ENCODE assay signal across 8 cellular contexts in genomic region chr17:82095777-82096708, GRCh38. TPM values are rescaled to one million over a fixed set of nuclear protein-coding genes. Genes with fewer than 3 reads are reported as not detected.
A peak's percentile ranks its signal among the peaks of the same experiment; 100 is the strongest.
DNase-seq lines count a peak whose midpoint lies in the region; ATAC-seq, FAIRE-seq and TF ChIP-seq lines count a peak whose summit lies in the region.

No MANE protein-coding gene starts in this region.

- H3K36me3 ChIP-seq in PC-9 (ENCODE audit: low read depth), result no peaks in the 10 kb centered on the region
- H3K36me3 ChIP-seq in endothelial cell of umbilical vein (ENCODE audit: control insufficient read depth in 2 of 2, extremely low read depth in 1 of 2, insufficient read depth in 2 of 2, low read length in 2 of 2), result peaks cover 26 to 31% of the 10 kb centered on the region in 2 experiments
- no peaks in the 10 kb centered on the region for H3K36me3 ChIP-seq in ovary

- peaks cover 37% of the 10 kb centered on the region for H4K20me1 ChIP-seq in PC-9 (ENCODE audit: insufficient read depth)
- no peaks in the 10 kb centered on the region for H4K20me1 ChIP-seq in endothelial cell of umbilical vein (replicated peaks; ENCODE audit: control insufficient read depth, extremely low read depth, insufficient read depth, low read length)

- peaks cover 21% of the 10 kb centered on the region for H3K4me1 ChIP-seq in PC-9 (replicated peaks; ENCODE audit: insufficient read depth)
- peaks cover 20% of the 10 kb centered on the region for H3K4me1 ChIP-seq in endothelial cell of umbilical vein (ENCODE audit: control insufficient read depth, extremely low read depth, insufficient read depth, low read length)
- H3K4me1 ChIP-seq in ovary (ENCODE audit: insufficient read depth), result peaks cover 8% of the 10 kb centered on the region

- H3K9ac ChIP-seq in endothelial cell of umbilical vein (replicated peaks; ENCODE audit: extremely low read depth, insufficient read depth, low read length), result peak overlapping the region; percentile 81

- H3K4me2 ChIP-seq in PC-9 (peak overlapping the region; percentile 91), endothelial cell of umbilical vein (ENCODE audit: insufficient read depth, low read length) (peak overlapping the region; percentile 26)

- TF ChIP-seq POLR2A in endothelial cell of umbilical vein (IDR thresholded peaks at IDR 0.05; ENCODE audit: low read depth, low read length), result no peak
- no peak for TF ChIP-seq POLR2A in ovary (IDR thresholded peaks at IDR 0.05)

- no peak for FAIRE-seq in endothelial cell of umbilical vein (lab: Jason Lieb, UNC)

- POLR2A ChIA-PET in PC-9 (lab: Charles Lee; ENCODE audit: unreplicated experiment), result interaction anchor here (0.6 to 1.1 kb wide), 2 partner anchors 11 to 22 kb away, joined by 5 to 10 read pairs; no protein-coding TSS in a partner anchor
- POLR2A ChIA-PET in endothelial cell of umbilical vein (lab: Charles Lee), result no interaction called here

- peaks cover 16% of the 10 kb centered on the region for H3F3A ChIP-seq in PC-9 (ENCODE audit: insufficient read depth, low read depth)

- no peaks in the 10 kb centered on the region for H3K9me3 ChIP-seq in PC-9 (ENCODE audit: insufficient read depth, low read depth)
- no peaks in the 10 kb centered on the region for H3K9me3 ChIP-seq in endothelial cell of umbilical vein (replicated peaks; ENCODE audit: control insufficient read depth, insufficient read depth, low read length)
- H3K9me3 ChIP-seq in ovary, result no peaks in the 10 kb centered on the region

- 83 to 89% (median 84%) methylated on average over 27 to 35 of the region's 35 CpGs for WGBS in ovary, 3 donors

- H3K79me2 ChIP-seq in PC-9 (ENCODE audit: low read depth), result peaks cover 49% of the 10 kb centered on the region
- peaks cover 55% of the 10 kb centered on the region for H3K79me2 ChIP-seq in endothelial cell of umbilical vein (ENCODE audit: control insufficient read depth, insufficient read depth, low read length)

- ATAC-seq in GM21825 (IDR thresholded peaks at IDR 0.05; ENCODE audit: unreplicated experiment) (no peak), HG03520 (IDR thresholded peaks at IDR 0.05; ENCODE audit: unreplicated experiment) (no peak)

- dilution Hi-C loops in endothelial cell of umbilical vein (cut with MboI; ENCODE audit: extremely low pct_ligation_motif_present, low sequenced_read_pairs), result no loop called here

- intact Hi-C loops in PC-9 (cut with micrococcal nuclease; ENCODE audit: unreplicated experiment), result loop anchor here (5.0 kb wide), 1 partner anchor 59 kb away; the partner anchor contains the start of gene DCXR
- intact Hi-C loops in endothelial cell of umbilical vein (cut with micrococcal nuclease), result loop anchor here (5.0 kb wide), 2 partner anchors 119 to 131 kb away; partner anchors contain the start of genes ASPSCR1 and SLC16A3
- intact Hi-C loops in ovary (cut with DNase I), result no loop called here

- TF ChIP-seq CTCF in PC-9 (conservative IDR thresholded peaks at IDR 0.05) (no peak), endothelial cell of umbilical vein (IDR thresholded peaks at IDR 0.05; ENCODE audit: extremely low read depth in 1 of 2, insufficient read depth in 1 of 2, low read depth in 1 of 2, low read length in 2 of 2) (no peak), ovary (IDR thresholded peaks at IDR 0.05) (no peak)

- no peaks in the 10 kb centered on the region for H3K9me2 ChIP-seq in PC-9 (ENCODE audit: insufficient read depth)

- in situ Hi-C loops in G401 (cut with HindIII; ENCODE audit: low sequenced_read_pairs), result no loop called here

- H3K4me3 ChIP-seq in PC-9 (peak overlapping the region; percentile 67), endothelial cell of umbilical vein (replicated peaks in 1 of 3; ENCODE audit: insufficient read depth in 1 of 3, low read depth in 1 of 3, low read length in 3 of 3) (peak overlapping the region in 2 of 3 experiments; percentile 8 to 78), ovary (no peak overlapping the region)

- H3K27ac ChIP-seq in PC-9 (no peak overlapping the region), endothelial cell of umbilical vein (ENCODE audit: insufficient read depth, low read depth, low read length) (no peak overlapping the region), ovary (no peak overlapping the region)

- BruUV-seq in PC-9 (replicated peaks; lab: Mats Ljungman, UMichigan) (no TSS peak), endothelial cell of umbilical vein (replicated peaks; lab: Mats Ljungman, UMichigan) (no TSS peak)

- no peak for TF ChIP-seq EP300 in ovary (IDR thresholded peaks at IDR 0.05)

- DNase-seq in G401 (ENCODE audit: low spot score) (peak; percentile 42), PC-9 (peak; percentile 52 to 59), endothelial cell of umbilical vein (ENCODE audit: low read depth, low spot score) (no peak), ovary (peak; percentile 16 to 49 (median 36)), cerebellar cortex (ENCODE audit: low spot score) (no peak), SKM-1 treated with dmso at 0.1 percent for 144 hours (lab: John Stamatoyannopoulos, UW; ENCODE audit: unreplicated experiment) (no peak)

- CTCF ChIA-PET in PC-9 (lab: Charles Lee), result interaction anchor here (0.5 kb wide), 1 partner anchor 11 kb away, joined by 3 read pairs; no protein-coding TSS in a partner anchor
- CTCF ChIA-PET in endothelial cell of umbilical vein (lab: Charles Lee), result interaction anchor here (0.8 to 1.2 kb wide), 3 partner anchors 56 to 65 kb away, joined by 3 to 6 read pairs (median 4); partner anchors contain the start of gene DCXR

- no peak overlapping the region for H2AFZ ChIP-seq in PC-9
- H2AFZ ChIP-seq in endothelial cell of umbilical vein (ENCODE audit: low read depth, low read length), result no peak overlapping the region

- H3K27me3 ChIP-seq in PC-9 (ENCODE audit: insufficient read depth, low read depth) (no peaks in the 10 kb centered on the region), endothelial cell of umbilical vein (ENCODE audit: control insufficient read depth in 2 of 2, insufficient read depth in 2 of 2, low read length in 2 of 2) (no peaks in the 10 kb centered on the region), ovary (no peaks in the 10 kb centered on the region)

- H3K9me1 ChIP-seq in endothelial cell of umbilical vein (replicated peaks; ENCODE audit: control insufficient read depth, extremely low read depth, insufficient read depth, low read length), result no peaks in the 10 kb centered on the region

RNA-seq across cellular contexts. Expression of gene FASN, which starts 2.0 kb away (rescaled TPM):
- total RNA-seq in G401 (2014; rRNA removed; shearing (Covaris generic)), result 333 and 346 TPM in 2 replicates
- total RNA-seq in PC-9 (2021) (455 and 658 TPM in 2 replicates), endothelial cell of umbilical vein (351 and 360 TPM in 2 replicates), ovary (100 to 1,000 TPM in 1 of 7 donors, 10 to 100 TPM in 5, 1 to 10 TPM in 1; 9.8 to 168 (median 53.8) TPM)
- polyA plus RNA-seq in endothelial cell of umbilical vein (101 and 130 TPM in 2 replicates), ovary (10 to 100 TPM in 1 of 2 donors, 1 to 10 TPM in 1; 1.3 to 16.0 TPM)
- 65.4 and 99.2 TPM in 2 replicates for polyA plus RNA-seq in endothelial cell of umbilical vein (2011; cell fraction: cytosol; rRNA removed)
- polyA plus RNA-seq in endothelial cell of umbilical vein (2011; cell fraction: nucleus; rRNA removed), result 138 and 140 TPM in 2 replicates
- 87.0 and 96.4 TPM in 2 replicates for polyA plus RNA-seq in endothelial cell of umbilical vein (2012)
- 113 and 145 TPM in 2 replicates for polyA minus RNA-seq in endothelial cell of umbilical vein
- 182 TPM for polyA minus RNA-seq in endothelial cell of umbilical vein (2011; cell fraction: cytosol; rRNA and poly(A)+ RNA removed)
- 61.0 and 111 TPM in 2 replicates for polyA minus RNA-seq in endothelial cell of umbilical vein (2011; cell fraction: nucleus; rRNA and poly(A)+ RNA removed)

RNA-seq across cellular contexts. Expression of gene DUS1L, which starts 30.4 kb away (rescaled TPM):
- total RNA-seq in G401 (2014; rRNA removed; shearing (Covaris generic)), result 140 and 144 TPM in 2 replicates
- total RNA-seq in PC-9 (2021) (138 and 175 TPM in 2 replicates), endothelial cell of umbilical vein (90.3 and 92.9 TPM in 2 replicates), ovary (10 to 100 TPM; 40.1 to 72.4 (median 67.7) TPM)
- polyA plus RNA-seq in endothelial cell of umbilical vein (60.1 and 63.1 TPM in 2 replicates), ovary (10 to 100 TPM; 15.0 to 62.5 TPM)
- 77.7 and 80.7 TPM in 2 replicates for polyA plus RNA-seq in endothelial cell of umbilical vein (2011; cell fraction: cytosol; rRNA removed)
- polyA plus RNA-seq in endothelial cell of umbilical vein (2011; cell fraction: nucleus; rRNA removed), result 360 and 376 TPM in 2 replicates
- 70.4 and 74.8 TPM in 2 replicates for polyA plus RNA-seq in endothelial cell of umbilical vein (2012)
- polyA minus RNA-seq in endothelial cell of umbilical vein, result 18.5 and 25.1 TPM in 2 replicates
- polyA minus RNA-seq in endothelial cell of umbilical vein (2011; cell fraction: cytosol; rRNA and poly(A)+ RNA removed), result 51.7 TPM
- 43.2 and 55.0 TPM in 2 replicates for polyA minus RNA-seq in endothelial cell of umbilical vein (2011; cell fraction: nucleus; rRNA and poly(A)+ RNA removed)

RNA-seq across cellular contexts. Expression of gene GPS1, which starts 44.3 kb away (rescaled TPM):
- total RNA-seq in G401 (2014; rRNA removed; shearing (Covaris generic)), result 129 and 153 TPM in 2 replicates
- total RNA-seq in PC-9 (2021) (121 and 124 TPM in 2 replicates), endothelial cell of umbilical vein (96.6 and 116 TPM in 2 replicates), ovary (10 to 100 TPM; 48.8 to 96.2 (median 80.1) TPM)
- polyA plus RNA-seq in endothelial cell of umbilical vein (178 and 235 TPM in 2 replicates), ovary (10 to 100 TPM; 12.4 to 77.8 TPM)
- polyA plus RNA-seq in endothelial cell of umbilical vein (2011; cell fraction: cytosol; rRNA removed), result 114 and 120 TPM in 2 replicates
- polyA plus RNA-seq in endothelial cell of umbilical vein (2011; cell fraction: nucleus; rRNA removed), result 219 and 242 TPM in 2 replicates
- polyA plus RNA-seq in endothelial cell of umbilical vein (2012), result 102 and 112 TPM in 2 replicates
- polyA minus RNA-seq in endothelial cell of umbilical vein, result 81.1 and 97.3 TPM in 2 replicates
- polyA minus RNA-seq in endothelial cell of umbilical vein (2011; cell fraction: cytosol; rRNA and poly(A)+ RNA removed), result 94.1 TPM
- 35.2 and 44.9 TPM in 2 replicates for polyA minus RNA-seq in endothelial cell of umbilical vein (2011; cell fraction: nucleus; rRNA and poly(A)+ RNA removed)

RNA-seq across cellular contexts. Expression of gene RFNG, which starts 44.4 kb away (rescaled TPM):
- total RNA-seq in G401 (2014; rRNA removed; shearing (Covaris generic)), result 41.2 and 41.5 TPM in 2 replicates
- 40.4 and 49.1 TPM in 2 replicates for total RNA-seq in PC-9 (2021)
- 33.7 and 36.9 TPM in 2 replicates for total RNA-seq in endothelial cell of umbilical vein
- polyA plus RNA-seq in endothelial cell of umbilical vein, result 40.0 and 59.2 TPM in 2 replicates
- polyA plus RNA-seq in endothelial cell of umbilical vein (2011; cell fraction: cytosol; rRNA removed), result 14.3 and 27.7 TPM in 2 replicates
- 122 and 156 TPM in 2 replicates for polyA plus RNA-seq in endothelial cell of umbilical vein (2011; cell fraction: nucleus; rRNA removed)
- 22.3 and 37.7 TPM in 2 replicates for polyA plus RNA-seq in endothelial cell of umbilical vein (2012)
- 13.8 and 16.9 TPM in 2 replicates for polyA minus RNA-seq in endothelial cell of umbilical vein
- 8.5 TPM for polyA minus RNA-seq in endothelial cell of umbilical vein (2011; cell fraction: cytosol; rRNA and poly(A)+ RNA removed)
- 14.9 and 33.9 TPM in 2 replicates for polyA minus RNA-seq in endothelial cell of umbilical vein (2011; cell fraction: nucleus; rRNA and poly(A)+ RNA removed)
- total RNA-seq in ovary, result 10 to 100 TPM; 33.3 to 53.0 (median 44.7) TPM
- 10 to 100 TPM; 20.9 to 61.3 TPM for polyA plus RNA-seq in ovary

RNA-seq across cellular contexts. Expression of gene DCXR, which starts 58.5 kb away (rescaled TPM):
- total RNA-seq in G401 (2014; rRNA removed; shearing (Covaris generic)), result 131 and 135 TPM in 2 replicates
- total RNA-seq in PC-9 (2021) (120 and 129 TPM in 2 replicates), endothelial cell of umbilical vein (75.2 and 93.0 TPM in 2 replicates), ovary (100 to 1,000 TPM in 6 of 7 donors, 10 to 100 TPM in 1; 87.6 to 217 (median 131) TPM)
- polyA plus RNA-seq in endothelial cell of umbilical vein (178 and 241 TPM in 2 replicates), ovary (100 to 1,000 TPM in 1 of 2 donors, 10 to 100 TPM in 1; 16.7 to 144 TPM)
- 153 and 181 TPM in 2 replicates for polyA plus RNA-seq in endothelial cell of umbilical vein (2011; cell fraction: cytosol; rRNA removed)
- polyA plus RNA-seq in endothelial cell of umbilical vein (2011; cell fraction: nucleus; rRNA removed), result 150 and 164 TPM in 2 replicates
- polyA plus RNA-seq in endothelial cell of umbilical vein (2012), result 106 and 108 TPM in 2 replicates
- 41.9 and 53.2 TPM in 2 replicates for polyA minus RNA-seq in endothelial cell of umbilical vein
- polyA minus RNA-seq in endothelial cell of umbilical vein (2011; cell fraction: cytosol; rRNA and poly(A)+ RNA removed), result 39.0 TPM
- 8.4 and 18.0 TPM in 2 replicates for polyA minus RNA-seq in endothelial cell of umbilical vein (2011; cell fraction: nucleus; rRNA and poly(A)+ RNA removed)

Comparison
In these comparisons a context has a peak if more than half of its experiments do, and no peak if none do; other contexts are left out.
1. DNase-seq: peak in G401 (single experiment), PC-9 (2 of 2) and ovary (5 of 5); none in endothelial cell of umbilical vein (single experiment), cerebellar cortex (single experiment) and SKM-1 treated with dmso at 0.1 percent for 144 hours (single experiment).
2. intact Hi-C loops: an anchor here in PC-9 (5.0 kb wide) and endothelial cell of umbilical vein (5.0 kb wide); none called in ovary.